8 cellular contexts compared by ENCODE assay signal in genomic region chr2:43075054-43075593, GRCh38.
DNase-seq lines count a peak whose midpoint lies in the region; ATAC-seq lines count a peak whose summit lies in the region.

No MANE protein-coding gene starts in this region.

- ATAC-seq in sciatic nerve (peak; percentile 78), HG03280 (IDR thresholded peaks at IDR 0.05; ENCODE audit: unreplicated experiment) (no peak)
- no peak for ATAC-seq in activated naive CD8-positive, alpha-beta T cell treated with anti-CD3 and anti-CD28 coated beads, Interleukin-2, amount 50 U/mL, for 24 hours
- ATAC-seq in activated T-cell treated with anti-CD3 and anti-CD28 coated beads, Interleukin-2, amount 50 U/mL, for 4 hours: no peak

- no peaks in the 10 kb centered on the region for H3K36me3 Mint-ChIP-seq in activated naive CD8-positive, alpha-beta T cell treated with anti-CD3 and anti-CD28 coated beads, Interleukin-2, amount 50 U/mL, for 24 hours (ENCODE audit: low read depth)
- H3K36me3 Mint-ChIP-seq in activated T-cell treated with anti-CD3 and anti-CD28 coated beads, Interleukin-2, amount 50 U/mL, for 4 hours (ENCODE audit: insufficient read depth): no peaks in the 10 kb centered on the region

- no peaks in the 10 kb centered on the region for H3K9me3 Mint-ChIP-seq in activated naive CD8-positive, alpha-beta T cell treated with anti-CD3 and anti-CD28 coated beads, Interleukin-2, amount 50 U/mL, for 24 hours
- no peaks in the 10 kb centered on the region for H3K9me3 Mint-ChIP-seq in activated T-cell treated with anti-CD3 and anti-CD28 coated beads, Interleukin-2, amount 50 U/mL, for 4 hours

- H3K27me3 Mint-ChIP-seq in activated naive CD8-positive, alpha-beta T cell treated with anti-CD3 and anti-CD28 coated beads, Interleukin-2, amount 50 U/mL, for 24 hours: no peaks in the 10 kb centered on the region
- no peaks in the 10 kb centered on the region for H3K27me3 Mint-ChIP-seq in activated T-cell treated with anti-CD3 and anti-CD28 coated beads, Interleukin-2, amount 50 U/mL, for 4 hours (ENCODE audit: low read depth)

- no peak overlapping the region for H3K4me3 Mint-ChIP-seq in activated naive CD8-positive, alpha-beta T cell treated with anti-CD3 and anti-CD28 coated beads, Interleukin-2, amount 50 U/mL, for 24 hours
- H3K4me3 Mint-ChIP-seq in activated T-cell treated with anti-CD3 and anti-CD28 coated beads, Interleukin-2, amount 50 U/mL, for 4 hours: no peak overlapping the region

- H3K27ac Mint-ChIP-seq in activated naive CD8-positive, alpha-beta T cell treated with anti-CD3 and anti-CD28 coated beads, Interleukin-2, amount 50 U/mL, for 24 hours: no peak overlapping the region

- intact Hi-C loops in sciatic nerve (cut with DNase I): no loop called here

- H3K4me1 Mint-ChIP-seq in activated naive CD8-positive, alpha-beta T cell treated with anti-CD3 and anti-CD28 coated beads, Interleukin-2, amount 50 U/mL, for 24 hours: no peaks in the 10 kb centered on the region
- peaks cover under 1% of the 10 kb centered on the region for H3K4me1 Mint-ChIP-seq in activated T-cell treated with anti-CD3 and anti-CD28 coated beads, Interleukin-2, amount 50 U/mL, for 4 hours (ENCODE audit: low read depth)

- DNase-seq in Daoy (ENCODE audit: low read depth) (peak; percentile 97), SW480 (ENCODE audit: low spot score) (peak; percentile 20), glomerular endothelial cell (ENCODE audit: extremely low read depth, low read depth, low spot score) (peak; percentile 87), sciatic nerve (ENCODE audit: low spot score) (peak; percentile 86), NCI-H1048 (lab: John Stamatoyannopoulos, UW) (no peak)
- no peak for DNase-seq in activated naive CD8-positive, alpha-beta T cell treated with anti-CD3 and anti-CD28 coated beads, Interleukin-2, amount 50 U/mL, for 24 hours
- no peak for DNase-seq in activated T-cell treated with anti-CD3 and anti-CD28 coated beads, Interleukin-2, amount 50 U/mL, for 4 hours

Comparison
In these comparisons a context has a peak if more than half of its experiments do, and no peak if none do; other contexts are left out.
1. DNase-seq: peak in Daoy (single experiment), SW480 (single experiment), glomerular endothelial cell (single experiment) and sciatic nerve (single experiment); none in activated naive CD8-positive, alpha-beta T cell treated with anti-CD3 and anti-CD28 coated beads, Interleukin-2, amount 50 U/mL, for 24 hours (single experiment), activated T-cell treated with anti-CD3 and anti-CD28 coated beads, Interleukin-2, amount 50 U/mL, for 4 hours (single experiment) and NCI-H1048 (single experiment).